In genomic region chr7:43600046-43600445, GRCh38 we compare ENCODE assay signal across 1 cellular context.
TF ChIP-seq lines count a peak whose summit lies in the region.

No MANE protein-coding gene starts in this region.

TF ChIP-seq in GM12878, 131 proteins besides CTCF, POLR2A, EP300 and RAD21:
- TF ChIP-seq FOS (IDR thresholded peaks at IDR 0.05; ENCODE audit: borderline replicate concordance, extremely low read depth, insufficient read length) (no peak), RELB (IDR thresholded peaks at IDR 0.05; ENCODE audit: low read depth) (peak; percentile 30; the same call in 1 of the 2 replicates), ZBTB33 (IDR thresholded peaks at IDR 0.05) (no peak)
